ENCODE assay signal across 1 cellular context in genomic region chr3:67016522-67017080, GRCh38.
TF ChIP-seq lines count a peak whose summit lies in the region.

No MANE protein-coding gene starts in this region.

TF ChIP-seq in GM12878, 131 proteins besides CTCF, POLR2A, EP300 and RAD21 (continued from another document and continues in another):
- no peak for TF ChIP-seq E4F1 (IDR thresholded peaks at IDR 0.05; ENCODE audit: borderline replicate concordance, partially characterized antibody)
- TF ChIP-seq CBFB (IDR thresholded peaks at IDR 0.05; ENCODE audit: low read depth) = no peak
- TF ChIP-seq REST (IDR thresholded peaks at IDR 0.05; ENCODE audit: low read depth, low read length) = no peak
- TF ChIP-seq IRF3 (IDR thresholded peaks at IDR 0.05) = no peak
- peak; percentile 64; the same call in 1 of the 2 replicates for TF ChIP-seq NFIC (IDR thresholded peaks at IDR 0.05; ENCODE audit: low read depth, low read length)
- no peak for TF ChIP-seq JUNB (IDR thresholded peaks at IDR 0.05)
- TF ChIP-seq MTA2 (IDR thresholded peaks at IDR 0.05; ENCODE audit: low read depth) = 0 out of 2 replicates have a peak, but pooled peaks have one; percentile 36
- TF ChIP-seq RUNX3 (IDR thresholded peaks at IDR 0.05; ENCODE audit: low read length) = peak; percentile 72
- TF ChIP-seq E2F8 (IDR thresholded peaks at IDR 0.05; ENCODE audit: low read depth, partially characterized antibody) = no peak
- TF ChIP-seq SMARCA5 (IDR thresholded peaks at IDR 0.05) = no peak
- no peak for TF ChIP-seq EZH2 (IDR thresholded peaks at IDR 0.05; ENCODE audit: borderline replicate concordance, control insufficient read depth, low read depth, low read length)
- no peak for TF ChIP-seq SPI1 (IDR thresholded peaks at IDR 0.05; ENCODE audit: borderline replicate concordance, insufficient read depth, low read depth, low read length)
- no peak for TF ChIP-seq USF2 (IDR thresholded peaks at IDR 0.05; ENCODE audit: borderline replicate concordance, low read depth, low read length)
- TF ChIP-seq SP1 (IDR thresholded peaks at IDR 0.05; ENCODE audit: low read depth, low read length) = no peak
- 0 out of 2 replicates have a peak, but pooled peaks have one; percentile 45 for TF ChIP-seq PML (IDR thresholded peaks at IDR 0.05; ENCODE audit: low read length)
- TF ChIP-seq HDGF (IDR thresholded peaks at IDR 0.05) = no peak
- no peak for TF ChIP-seq NFYA (IDR thresholded peaks at IDR 0.05; ENCODE audit: borderline replicate concordance, low read depth, low read length)
- TF ChIP-seq HCFC1 (IDR thresholded peaks at IDR 0.05; ENCODE audit: low read length) = no peak
- no peak for TF ChIP-seq PAX8 (IDR thresholded peaks at IDR 0.05)
- peak; percentile 62; the same call in 1 of the 2 replicates for TF ChIP-seq ZNF24 (IDR thresholded peaks at IDR 0.05)
- TF ChIP-seq EGR1 (IDR thresholded peaks at IDR 0.05; ENCODE audit: borderline replicate concordance in 1 of 2, low read depth in 2 of 2, low read length in 2 of 2) = peak in 1 of 2 experiments; percentile 79; a peak in 2 of 3 replicates
- no peak for TF ChIP-seq JUND (IDR thresholded peaks at IDR 0.05; ENCODE audit: low read depth, low read length)
- no peak for TF ChIP-seq ZNF687 (IDR thresholded peaks at IDR 0.05)
- TF ChIP-seq TCF12 (IDR thresholded peaks at IDR 0.05; ENCODE audit: low read depth, low read length) = peak; percentile 83
- TF ChIP-seq SIN3A (IDR thresholded peaks at IDR 0.05; ENCODE audit: low read depth, low read length) = no peak
- peak; percentile 66; the same call in 1 of the 2 replicates for TF ChIP-seq TCF3 (IDR thresholded peaks at IDR 0.05; ENCODE audit: borderline replicate concordance, insufficient read depth, low read depth, low read length)
- no peak for TF ChIP-seq ZBTB11 (CRISPR knock-in tag; IDR thresholded peaks at IDR 0.05)
- 0 out of 2 replicates have a peak, but pooled peaks have one; percentile 37 for TF ChIP-seq BCL11A (IDR thresholded peaks at IDR 0.05; ENCODE audit: low read depth, low read length)
- no peak for TF ChIP-seq NFXL1 (IDR thresholded peaks at IDR 0.05; ENCODE audit: borderline replicate concordance)
- TF ChIP-seq ZSCAN29 (IDR thresholded peaks at IDR 0.05) = no peak
- TF ChIP-seq RB1 (IDR thresholded peaks at IDR 0.05; ENCODE audit: borderline replicate concordance) = no peak
- TF ChIP-seq ZNF592 (IDR thresholded peaks at IDR 0.05) = no peak
